9 cellular contexts compared by ENCODE assay signal in genomic region chr13:98143601-98144500, GRCh38. TPM values are rescaled to one million over a fixed set of nuclear protein-coding genes. Genes with fewer than 3 reads are reported as not detected.
DNase-seq lines count a peak whose midpoint lies in the region; TF ChIP-seq lines count a peak whose summit lies in the region.
"Had no signal": no experiment of that assay in that cellular context is flagged by ENCODE, and none has a peak within 500 bp of the region (broad histone marks: within the 10 kb centered on the region; RNA-seq: fewer than 3 reads in every experiment).

No MANE protein-coding gene starts in this region.

- H3K4me1 ChIP-seq in subcutaneous abdominal adipose tissue (ENCODE audit: control insufficient read depth in 5 of 5, insufficient read depth in 5 of 5, low read length in 5 of 5): peaks cover 0 to 26% (median 23%) of the 10 kb centered on the region in 5 donors

- no peaks in the 10 kb centered on the region for H3K9me3 ChIP-seq in subcutaneous abdominal adipose tissue (ENCODE audit: control insufficient read depth in 5 of 5, low read length in 5 of 5)
- H3K9me3 ChIP-seq: neutrophil had no signal

- no peaks in the 10 kb centered on the region for H3K27me3 ChIP-seq in brain microvascular endothelial cell (replicated peaks)
- H3K27me3 ChIP-seq in kidney epithelial cell (ENCODE audit: control insufficient read depth, insufficient read depth, low read length): no peaks in the 10 kb centered on the region
- H3K27me3 ChIP-seq in subcutaneous abdominal adipose tissue (ENCODE audit: control insufficient read depth in 5 of 5, insufficient read depth in 4 of 5, low read length in 5 of 5): no peaks in the 10 kb centered on the region

- H3K27ac ChIP-seq in 22Rv1 (peak overlapping the region; percentile 62), brain microvascular endothelial cell (peak overlapping the region; percentile 27), subcutaneous abdominal adipose tissue (ENCODE audit: low read depth, low read length) (peak overlapping the region; percentile 46)
- H3K27ac ChIP-seq: neutrophil had no signal

- H3K4me3 ChIP-seq in brain microvascular endothelial cell (ENCODE audit: low read depth, low read length): peak overlapping the region; percentile 66
- peak overlapping the region; percentile 56 for H3K4me3 ChIP-seq in kidney epithelial cell (ENCODE audit: low read depth, low read length)
- peak overlapping the region; percentile 72 to 79 (median 72) for H3K4me3 ChIP-seq in subcutaneous abdominal adipose tissue (ENCODE audit: low read depth in 1 of 5, low read length in 5 of 5)

- DNase-seq in GM13976 (ENCODE audit: low spot score): peak; percentile 34
- DNase-seq in LHCN-M2 (ENCODE audit: low read depth): peak; percentile 26
- DNase-seq in brain microvascular endothelial cell: no peak
- no peak for DNase-seq in kidney epithelial cell (ENCODE audit: low read depth)
- no peak for DNase-seq in GDM1 (lab: John Stamatoyannopoulos, UW)
- DNase-seq in NCI-H446 (lab: John Stamatoyannopoulos, UW): no peak

- in situ Hi-C loops in GM13976 (cut with MboI; ENCODE audit: low sequenced_read_pairs, unreplicated experiment): no loop called here
- in situ Hi-C loops in brain microvascular endothelial cell (cut with HindIII; ENCODE audit: low pct_ligation_motif_present, low sequenced_read_pairs): loop anchor here (25.0 kb wide), 1 partner anchor 268 kb away; no protein-coding TSS in a partner anchor

- TF ChIP-seq CTCF in 22Rv1 (IDR thresholded peaks at IDR 0.05) (no peak), GM13976 (IDR thresholded peaks at IDR 0.05; ENCODE audit: borderline replicate concordance, control extremely low read depth, extremely low read depth, insufficient read depth, missing control alignments) (no peak), brain microvascular endothelial cell (IDR thresholded peaks at IDR 0.05; ENCODE audit: low read depth, low read length, missing control alignments) (no peak), kidney epithelial cell (IDR thresholded peaks at IDR 0.05; ENCODE audit: insufficient read depth, low read length, poor library complexity, severe bottlenecking) (no peak)

- no peaks in the 10 kb centered on the region for H3K36me3 ChIP-seq in brain microvascular endothelial cell (replicated peaks)
- no peaks in the 10 kb centered on the region for H3K36me3 ChIP-seq in kidney epithelial cell (ENCODE audit: control insufficient read depth, insufficient read depth, low read length)
- H3K36me3 ChIP-seq in subcutaneous abdominal adipose tissue (ENCODE audit: control insufficient read depth in 5 of 5, insufficient read depth in 5 of 5, low read length in 5 of 5): no peaks in the 10 kb centered on the region
- H3K36me3 ChIP-seq: neutrophil had no signal

- H3K9ac ChIP-seq in subcutaneous abdominal adipose tissue (ENCODE audit: low read length in 5 of 5): peak overlapping the region; percentile 70 to 76 (median 72)

RNA-seq across cellular contexts. Expression of gene FARP1, which starts 1.0 kb away (rescaled TPM):
- total RNA-seq in LHCN-M2 (2014; rRNA removed) (12.4 and 15.8 TPM in 2 replicates), kidney epithelial cell (135 and 147 TPM in 2 replicates)
- polyA plus RNA-seq in LHCN-M2 (2012): 54.2 TPM

RNA-seq across cellular contexts. Expression of gene RNF113B, which starts 33.2 kb away (rescaled TPM):
- total RNA-seq in LHCN-M2 (2014; rRNA removed) (not detected in 2 replicates), kidney epithelial cell (not detected in 2 replicates)
- polyA plus RNA-seq in LHCN-M2 (2012): 0.04 TPM

Comparison
In these comparisons a context has a peak if more than half of its experiments do, and no peak if none do; other contexts are left out.
1. DNase-seq: peak in GM13976 (single experiment) and LHCN-M2 (single experiment); none in brain microvascular endothelial cell (single experiment), kidney epithelial cell (single experiment), GDM1 (single experiment) and NCI-H446 (0 of 2).
2. Peak in every context shown above with its lines, with median percentiles within 50 percentile points of each other: H3K27ac ChIP-seq and H3K4me3 ChIP-seq.